Comparison of ENCODE assay signal across 29 cellular contexts in the genomic region with DNA sequence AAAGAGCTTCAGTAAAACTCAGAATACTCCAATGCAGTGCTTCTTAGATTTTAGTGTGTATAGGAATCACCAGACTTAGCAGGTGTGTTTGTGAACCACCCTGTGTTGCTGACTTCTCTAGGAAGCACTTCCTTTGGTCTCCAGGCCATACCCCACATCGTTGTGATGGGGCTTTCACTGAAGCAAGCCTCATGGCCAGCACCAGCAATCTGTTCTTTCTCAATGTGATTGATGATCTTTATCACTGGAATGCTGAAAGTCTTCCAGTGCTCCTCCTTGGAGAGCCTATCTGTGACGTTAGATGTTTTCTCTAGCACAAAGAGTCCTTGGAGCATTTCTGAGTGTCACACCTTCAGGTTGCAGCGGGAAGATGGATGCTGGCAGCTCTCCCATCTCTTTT.
"Had no signal": no experiment of that assay in that cellular context is flagged by ENCODE, and none has a peak within 500 bp of the region (broad histone marks: within the 10 kb centered on the region; RNA-seq: fewer than 3 reads in every experiment).

No MANE protein-coding gene starts in this region.

- H3K36me3 ChIP-seq: Peyer's patch, SJSA1 had no signal

- H3K4me1 Mint-ChIP-seq: activated B cell treated with CpG ODN at 0.5 μM for 24 hours; activated CD4-positive, alpha-beta T cell treated with anti-CD3 and anti-CD28 coated beads, Interleukin-2, amount 10 ng/mL, durations not matched to agents 24 days and 14 days; T-cell had no signal

- H3K9me3 ChIP-seq: ascending aorta, body of pancreas, Peyer's patch, SJSA1 had no signal

- H3K4me3 ChIP-seq: ascending aorta, body of pancreas, cardiac muscle cell, K562, Peyer's patch, SJSA1 had no signal

- H3K4me1 ChIP-seq: ascending aorta, body of pancreas, Peyer's patch had no signal

- H3K27me3 ChIP-seq: ascending aorta, body of pancreas, cardiac muscle cell, Peyer's patch, SJSA1 had no signal

- H3K4me3 Mint-ChIP-seq: activated B cell treated with CpG ODN at 0.5 μM for 24 hours; activated CD4-positive, alpha-beta T cell treated with anti-CD3 and anti-CD28 coated beads, Interleukin-2, amount 10 ng/mL, durations not matched to agents 24 days and 14 days; activated CD8-positive, alpha-beta memory T cell treated with anti-CD3 and anti-CD28 coated beads, Interleukin-2, amount 10 ng/mL, durations not matched to agents 7 days and 5 days; activated naive CD4-positive, alpha-beta T cell treated with anti-CD3 and anti-CD28 coated beads, Interleukin-2, amount 50 U/mL, for 24 hours; activated T-cell treated with anti-CD3 and anti-CD28 coated beads, Interleukin-2, amount 50 U/mL, for 24 hours; activated T-helper 1 cell treated with anti-CD3 and anti-CD28 coated beads, Interleukin-12 subunit alpha, Interleukin-12 subunit beta, Interleukin-2, Interleukin-4 antibody, amounts not matched to agents 30 ng/mL and 10 ng/mL and 1 ng/mL, durations not matched to agents 14 hours and 24 hours and 36 hours; T-cell had no signal

- H3K27ac Mint-ChIP-seq: activated B cell treated with CpG ODN at 0.5 μM for 24 hours; activated CD8-positive, alpha-beta memory T cell treated with anti-CD3 and anti-CD28 coated beads, Interleukin-2, amount 10 ng/mL, durations not matched to agents 7 days and 5 days; activated naive CD4-positive, alpha-beta T cell treated with anti-CD3 and anti-CD28 coated beads, Interleukin-2, amount 50 U/mL, for 24 hours; activated T-cell treated with anti-CD3 and anti-CD28 coated beads, Interleukin-2, amount 50 U/mL, for 24 hours; activated T-helper 1 cell treated with anti-CD3 and anti-CD28 coated beads, Interleukin-12 subunit alpha, Interleukin-12 subunit beta, Interleukin-2, Interleukin-4 antibody, amounts not matched to agents 30 ng/mL and 10 ng/mL and 1 ng/mL, durations not matched to agents 14 hours and 24 hours and 36 hours; T-cell had no signal

- H3K27me3 Mint-ChIP-seq: activated B cell treated with CpG ODN at 0.5 μM for 24 hours; activated CD4-positive, alpha-beta T cell treated with anti-CD3 and anti-CD28 coated beads, Interleukin-2, amount 10 ng/mL, durations not matched to agents 24 days and 14 days; activated CD8-positive, alpha-beta memory T cell treated with anti-CD3 and anti-CD28 coated beads, Interleukin-2, amount 10 ng/mL, durations not matched to agents 7 days and 5 days; activated naive CD4-positive, alpha-beta T cell treated with anti-CD3 and anti-CD28 coated beads, Interleukin-2, amount 50 U/mL, for 24 hours; activated T-cell treated with anti-CD3 and anti-CD28 coated beads, Interleukin-2, amount 50 U/mL, for 24 hours; T-cell had no signal

- DNase-seq: activated B cell treated with CpG ODN at 0.5 μM for 24 hours; activated CD4-positive, alpha-beta T cell treated with anti-CD3 and anti-CD28 coated beads for 1 hour; activated CD4-positive, alpha-beta T cell treated with anti-CD3 and anti-CD28 coated beads, Interleukin-2, amount 10 ng/mL, durations not matched to agents 24 days and 14 days; activated CD4-positive, alpha-beta T cell treated with anti-CD3 and anti-CD28 coated beads, Interleukin-2, amount 50 U/mL, for 48 hours; activated CD8-positive, alpha-beta memory T cell treated with anti-CD3 and anti-CD28 coated beads, Interleukin-2, amount 10 ng/mL, durations not matched to agents 7 days and 5 days; activated effector memory CD4-positive, alpha-beta T cell treated with Interleukin-2 at 50 U/mL for 16 hours; activated naive CD4-positive, alpha-beta T cell; activated T-cell treated with anti-CD3 and anti-CD28 coated beads, Interleukin-2, amount 50 U/mL, for 24 hours; amniotic stem cell; body of pancreas; Kasumi-1; NCI-H1105; NCI-H1436 treated with DMSO at 0.1 percent for 48 hours; NCI-H187; NCI-H2081; NCI-H510A treated with DMSO at 0.1 percent for 48 hours; NCI-H69; Peyer's patch; SHP77; T-cell; T-helper 2 cell; T1000 had no signal

- ATAC-seq: activated CD8-positive, alpha-beta memory T cell treated with anti-CD3 and anti-CD28 coated beads, Interleukin-2, amount 10 ng/mL, durations not matched to agents 7 days and 5 days; body of pancreas; K562 had no signal

- H3K27ac ChIP-seq: ascending aorta, body of pancreas, cardiac muscle cell, Peyer's patch, RWPE1, SJSA1 had no signal
